ENCODE assay signal across 1 cellular context in genomic region chr5:33441241-33441844, GRCh38.
TF ChIP-seq lines count a peak whose summit lies in the region.

No MANE protein-coding gene starts in this region.

TF ChIP-seq in HepG2, 621 proteins besides CTCF, POLR2A, EP300 and RAD21 (continued from another document and continues in another):
- TF ChIP-seq AHDC1 (CRISPR knock-in tag; IDR thresholded peaks at IDR 0.05; ENCODE audit: borderline replicate concordance) (peak; percentile 2; the same call in 1 of the 2 replicates), IRX3 (CRISPR knock-in tag; IDR thresholded peaks at IDR 0.05; ENCODE audit: borderline replicate concordance, low read depth) (no peak), RBM39 (IDR thresholded peaks at IDR 0.05; ENCODE audit: low read depth, low read length, poor library complexity, severe bottlenecking) (peak; percentile 17), MAZ (IDR thresholded peaks at IDR 0.05; ENCODE audit: borderline replicate concordance, low read depth, low read length) (0 out of 2 replicates have a peak, but pooled peaks have one; percentile 7), MAZ (CRISPR knock-in tag; IDR thresholded peaks at IDR 0.05; ENCODE audit: low read depth) (no peak; the same call in 1 of the 2 replicates), SIN3A (IDR thresholded peaks at IDR 0.05; ENCODE audit: borderline replicate concordance, low read depth, low read length) (no peak), NCOR1 (IDR thresholded peaks at IDR 0.05; ENCODE audit: borderline replicate concordance, low read length) (0 out of 2 replicates have a peak, but pooled peaks have one; percentile 5), JUND (CRISPR knock-in tag; IDR thresholded peaks at IDR 0.05) (0 out of 2 replicates have a peak, but pooled peaks have one; percentile 6), ZNF33A (CRISPR knock-in tag; IDR thresholded peaks at IDR 0.05; ENCODE audit: borderline replicate concordance) (peak; percentile 68; the same call in 1 of the 2 replicates), DBP (CRISPR knock-in tag; IDR thresholded peaks at IDR 0.05; ENCODE audit: not compliant biosample characterization) (no peak), ETV6 (CRISPR knock-in tag; conservative IDR thresholded peaks at IDR 0.05) (peak; percentile 56; the same call in 1 of the 2 replicates), TAF1 (CRISPR knock-in tag; IDR thresholded peaks at IDR 0.05) (peak; percentile 6; the same call in 1 of the 2 replicates), FOSL1 (CRISPR knock-in tag; IDR thresholded peaks at IDR 0.05; ENCODE audit: borderline replicate concordance) (0 out of 2 replicates have a peak, but pooled peaks have one; percentile 23), MLXIP (CRISPR knock-in tag; IDR thresholded peaks at IDR 0.05; ENCODE audit: borderline replicate concordance) (peak; percentile 3; the same call in 1 of the 2 replicates), SNAPC4 (CRISPR knock-in tag; IDR thresholded peaks at IDR 0.05) (0 out of 2 replicates have a peak, but pooled peaks have one; percentile 21), FLYWCH1 (CRISPR knock-in tag; IDR thresholded peaks at IDR 0.05) (0 out of 2 replicates have a peak, but pooled peaks have one; percentile 69), ZNF430 (CRISPR knock-in tag; IDR thresholded peaks at IDR 0.05) (peak; percentile 44; the same call in 1 of the 2 replicates), HNRNPL (IDR thresholded peaks at IDR 0.05; ENCODE audit: low read depth, low read length) (0 out of 2 replicates have a peak, but pooled peaks have one; percentile 3), PAWR (CRISPR knock-in tag; IDR thresholded peaks at IDR 0.05; ENCODE audit: borderline replicate concordance) (no peak), NAIF1 (CRISPR knock-in tag; IDR thresholded peaks at IDR 0.05; ENCODE audit: borderline replicate concordance) (0 out of 2 replicates have a peak, but pooled peaks have one; percentile 14), ZSCAN21 (CRISPR knock-in tag; IDR thresholded peaks at IDR 0.05; ENCODE audit: borderline replicate concordance) (no peak), TEF (CRISPR knock-in tag; IDR thresholded peaks at IDR 0.05) (0 out of 2 replicates have a peak, but pooled peaks have one; percentile 35), UBTF (CRISPR knock-in tag; IDR thresholded peaks at IDR 0.05) (0 out of 2 replicates have a peak, but pooled peaks have one; percentile 13), ZBTB10 (CRISPR knock-in tag; IDR thresholded peaks at IDR 0.05; ENCODE audit: borderline replicate concordance) (peak; percentile 45; the same call in 1 of the 2 replicates), ZNF670 (CRISPR knock-in tag; IDR thresholded peaks at IDR 0.05; ENCODE audit: borderline replicate concordance) (peak; percentile 80; the same call in 1 of the 2 replicates), MEIS1 (CRISPR knock-in tag; IDR thresholded peaks at IDR 0.05; ENCODE audit: borderline replicate concordance) (0 out of 2 replicates have a peak, but pooled peaks have one; percentile 5), EEA1 (CRISPR knock-in tag; IDR thresholded peaks at IDR 0.05; ENCODE audit: borderline replicate concordance) (0 out of 2 replicates have a peak, but pooled peaks have one; percentile 1), CREB1 (IDR thresholded peaks at IDR 0.05) (no peak), CREB1 (CRISPR knock-in tag; IDR thresholded peaks at IDR 0.05) (peak; percentile 17), NFKB2 (CRISPR knock-in tag; IDR thresholded peaks at IDR 0.05; ENCODE audit: borderline replicate concordance) (0 out of 2 replicates have a peak, but pooled peaks have one; percentile 18), PTBP1 (IDR thresholded peaks at IDR 0.05; ENCODE audit: low read depth, low read length, poor library complexity, severe bottlenecking) (no peak), FOXK2 (IDR thresholded peaks at IDR 0.05) (no peak)
